ENCODE assay signal across 20 cellular contexts in genomic region chr17:50003916-50004315, GRCh38. TPM values are rescaled to one million over a fixed set of nuclear protein-coding genes. Genes with fewer than 3 reads are reported as not detected.
DNase-seq lines count a peak whose midpoint lies in the region; ATAC-seq, FAIRE-seq and TF ChIP-seq lines count a peak whose summit lies in the region.
"Had no signal": no experiment of that assay in that cellular context is flagged by ENCODE, and none has a peak within 500 bp of the region (broad histone marks: within the 10 kb centered on the region; RNA-seq: fewer than 3 reads in every experiment).

No MANE protein-coding gene starts in this region.

- DNase-seq in HTR-8/SVneo (ENCODE audit: insufficient read length, low spot score) (no peak), foreskin keratinocyte (no peak), osteoblast (ENCODE audit: insufficient read length, low spot score, missing footprints) (peak; percentile 15), GF-D8 (lab: John Stamatoyannopoulos, UW) (no peak), LoVo (ENCODE audit: low spot score) (no peak)
- DNase-seq: AML-193; CD4-positive, alpha-beta T cell; DMS153; DMS79; GDM1; H9; HFFc6; KG1 had no signal

- H3K27ac ChIP-seq in HEK293 (ENCODE audit: extremely low read depth, low read depth, low read length) (no peak overlapping the region), foreskin keratinocyte (no peak overlapping the region), osteoblast (ENCODE audit: low read depth, low read length) (no peak overlapping the region)
- H3K27ac ChIP-seq: C4-2B had no signal

- no peak overlapping the region for H3K4me3 ChIP-seq in HEK293 (ENCODE audit: low read depth, low read length)
- no peak overlapping the region for H3K4me3 ChIP-seq in osteoblast (ENCODE audit: insufficient read depth, low read length)

- CTCF ChIA-PET in HEK293 (lab: Yijun Ruan, JAX), result interaction anchor here (0.6 to 2.9 kb wide), 5 partner anchors 9 to 436 kb away, joined by 3 to 17 read pairs (median 3); partner anchors contain the start of gene DLX3

- H4K20me1 ChIP-seq in osteoblast (ENCODE audit: insufficient read depth, low read length), result no peaks in the 10 kb centered on the region

- no peak overlapping the region for H2AFZ ChIP-seq in osteoblast (ENCODE audit: low read length)

- H3K79me2 ChIP-seq in osteoblast (ENCODE audit: insufficient read depth, low read length), result no peaks in the 10 kb centered on the region

- no peaks in the 10 kb centered on the region for H3K4me1 ChIP-seq in HEK293 (ENCODE audit: control insufficient read depth, insufficient read depth, low read length)
- no peaks in the 10 kb centered on the region for H3K4me1 ChIP-seq in foreskin keratinocyte
- no peaks in the 10 kb centered on the region for H3K4me1 ChIP-seq in osteoblast (ENCODE audit: insufficient read depth, low read length)

- peaks cover 42% of the 10 kb centered on the region for H3K27me3 ChIP-seq in foreskin keratinocyte
- peaks cover 40% of the 10 kb centered on the region for H3K27me3 ChIP-seq in osteoblast (ENCODE audit: insufficient read depth, low read length)

- no peaks in the 10 kb centered on the region for H3K9me3 Mint-ChIP-seq in activated T-helper 17 cell treated with anti-CD3 and anti-CD28 coated beads, Interleukin-2, amount 50 U/mL, for 72 hours

- H3K9me3 ChIP-seq in HEK293 (ENCODE audit: control insufficient read depth, insufficient read depth, low read depth, low read length), result no peaks in the 10 kb centered on the region
- no peaks in the 10 kb centered on the region for H3K9me3 ChIP-seq in osteoblast (ENCODE audit: low read depth, low read length)

- POLR2A ChIA-PET in HEK293 (lab: Yijun Ruan, JAX), result no interaction called here

- H3K4me3 Mint-ChIP-seq in activated T-helper 17 cell treated with anti-CD3 and anti-CD28 coated beads, Interleukin-2, amount 50 U/mL, for 72 hours, result no peak overlapping the region
- H3K4me3 Mint-ChIP-seq: CD4-positive, alpha-beta T cell; H9; HFFc6 had no signal

- H3K36me3 ChIP-seq in HEK293 (ENCODE audit: control insufficient read depth in 2 of 2, insufficient read depth in 1 of 2, low read length in 2 of 2) (no peaks in the 10 kb centered on the region), osteoblast (ENCODE audit: insufficient read depth, low read length) (no peaks in the 10 kb centered on the region)

- H3K4me2 ChIP-seq in osteoblast (ENCODE audit: insufficient read depth, low read length), result no peak overlapping the region

- ATAC-seq in foreskin keratinocyte (peak; percentile 35), GM19351 (IDR thresholded peaks at IDR 0.05; ENCODE audit: unreplicated experiment) (no peak)
- ATAC-seq in activated T-helper 17 cell treated with anti-CD3 and anti-CD28 coated beads, Interleukin-2, amount 50 U/mL, for 72 hours (replicated peaks), result no peak

- peak; percentile 60 for FAIRE-seq in HTR-8/SVneo (lab: Jason Lieb, UNC)
- FAIRE-seq: A204.1, H1 had no signal

- H3K4me1 Mint-ChIP-seq in activated T-helper 17 cell treated with anti-CD3 and anti-CD28 coated beads, Interleukin-2, amount 50 U/mL, for 72 hours, result no peaks in the 10 kb centered on the region

- no peak overlapping the region for H3K27ac Mint-ChIP-seq in activated T-helper 17 cell treated with anti-CD3 and anti-CD28 coated beads, Interleukin-2, amount 50 U/mL, for 72 hours
- H3K27ac Mint-ChIP-seq: CD4-positive, alpha-beta T cell; H9; HFFc6 had no signal

- peaks cover 47% of the 10 kb centered on the region for H3K27me3 Mint-ChIP-seq in activated T-helper 17 cell treated with anti-CD3 and anti-CD28 coated beads, Interleukin-2, amount 50 U/mL, for 72 hours

- H3K36me3 Mint-ChIP-seq in activated T-helper 17 cell treated with anti-CD3 and anti-CD28 coated beads, Interleukin-2, amount 50 U/mL, for 72 hours (ENCODE audit: low read depth), result no peaks in the 10 kb centered on the region

- TF ChIP-seq CTCF in HEK293 (tag by site-specific recombination; IDR thresholded peaks at IDR 0.05), result no peak
- no peak for TF ChIP-seq CTCF in foreskin keratinocyte (conservative IDR thresholded peaks at IDR 0.05)
- no peak for TF ChIP-seq CTCF in osteoblast (IDR thresholded peaks at IDR 0.05; ENCODE audit: extremely low read depth, low read depth, low read length)

TF ChIP-seq in HEK293, 187 proteins besides CTCF, POLR2A, EP300 and RAD21:
- TF ChIP-seq PRDM10 (tag by site-specific recombination; IDR thresholded peaks at IDR 0.05) (peak; percentile 36; the same call in 1 of the 2 replicates), OSR2 (tag by site-specific recombination; IDR thresholded peaks at IDR 0.05) (no peak)

RNA-seq across cellular contexts. Expression of gene DLX3, which starts 8.9 kb away (rescaled TPM):
- total RNA-seq in foreskin keratinocyte (1.2 and 1.3 TPM in 2 replicates), osteoblast (0.59 and 1.1 TPM in 2 replicates)
- polyA plus RNA-seq in foreskin keratinocyte, result 1.7 and 1.9 TPM in 2 replicates
- not detected for total RNA-seq in activated T-helper 17 cell treated with anti-CD3 and anti-CD28 coated beads, Interleukin-2, amount 50 U/mL, for 72 hours
- total RNA-seq: CD4-positive, alpha-beta T cell; Daoy; HFFc6 had no signal

RNA-seq across cellular contexts. Expression of gene DLX4, which starts 34.9 kb away (rescaled TPM):
- 0.14 TPM in 1 of 2 replicates, not detected in the other for total RNA-seq in foreskin keratinocyte
- 0.19 and 0.23 TPM in 2 replicates for polyA plus RNA-seq in foreskin keratinocyte
- under 0.01 TPM in 1 of 2 replicates, not detected in the other for total RNA-seq in osteoblast
- total RNA-seq in activated T-helper 17 cell treated with anti-CD3 and anti-CD28 coated beads, Interleukin-2, amount 50 U/mL, for 72 hours, result under 1 TPM; 0.39 to 0.61 TPM
- total RNA-seq: HFFc6 had no signal

RNA-seq across cellular contexts. Expression of gene ITGA3, which starts 52.0 kb away (rescaled TPM):
- 1,046 and 1,112 TPM in 2 replicates for total RNA-seq in foreskin keratinocyte
- 633 and 656 TPM in 2 replicates for polyA plus RNA-seq in foreskin keratinocyte
- total RNA-seq in osteoblast, result 73.4 and 81.4 TPM in 2 replicates
- total RNA-seq in activated T-helper 17 cell treated with anti-CD3 and anti-CD28 coated beads, Interleukin-2, amount 50 U/mL, for 72 hours, result 10 to 100 TPM in 1 of 2 donors, 1 to 10 TPM in 1; 5.3 to 22.2 TPM

Comparison
In these comparisons a context has a peak if more than half of its experiments do, and no peak if none do; other contexts are left out.
1. RNA of gene ITGA3, which starts 52.0 kb away (total RNA-seq): 1,046 to 1,112 TPM in foreskin keratinocyte; 73.4 to 81.4 TPM in osteoblast and 5.3 to 22.2 TPM in activated T-helper 17 cell treated with anti-CD3 and anti-CD28 coated beads, Interleukin-2, amount 50 U/mL, for 72 hours; every median in the first group is over 10 times any median in the second.